ENCODE assay signal across 1 cellular context in genomic region chr9:27626629-27627564, GRCh38.
TF ChIP-seq lines count a peak whose summit lies in the region.

No MANE protein-coding gene starts in this region.

TF ChIP-seq in SK-N-SH, 30 proteins besides CTCF, POLR2A, EP300 and RAD21 (continued from another document):
- no peak for TF ChIP-seq CHD2 (IDR thresholded peaks at IDR 0.05; ENCODE audit: low read length, partially characterized antibody)
- TF ChIP-seq MXI1 (IDR thresholded peaks at IDR 0.05; ENCODE audit: low read depth, low read length), result no peak
- TF ChIP-seq POLR2AphosphoS5 (IDR thresholded peaks at IDR 0.05; ENCODE audit: low read depth, low read length), result no peak
- TF ChIP-seq IRF3 (IDR thresholded peaks at IDR 0.05; ENCODE audit: low read depth, low read length), result no peak
- no peak for TF ChIP-seq ELF1 (IDR thresholded peaks at IDR 0.05)
- TF ChIP-seq YY1 (IDR thresholded peaks at IDR 0.05; ENCODE audit: low read depth), result no peak
- TF ChIP-seq TAF1 (IDR thresholded peaks at IDR 0.05; ENCODE audit: borderline replicate concordance, low read depth, low read length), result no peak
